ENCODE assay signal across 1 cellular context in the genomic region with DNA sequence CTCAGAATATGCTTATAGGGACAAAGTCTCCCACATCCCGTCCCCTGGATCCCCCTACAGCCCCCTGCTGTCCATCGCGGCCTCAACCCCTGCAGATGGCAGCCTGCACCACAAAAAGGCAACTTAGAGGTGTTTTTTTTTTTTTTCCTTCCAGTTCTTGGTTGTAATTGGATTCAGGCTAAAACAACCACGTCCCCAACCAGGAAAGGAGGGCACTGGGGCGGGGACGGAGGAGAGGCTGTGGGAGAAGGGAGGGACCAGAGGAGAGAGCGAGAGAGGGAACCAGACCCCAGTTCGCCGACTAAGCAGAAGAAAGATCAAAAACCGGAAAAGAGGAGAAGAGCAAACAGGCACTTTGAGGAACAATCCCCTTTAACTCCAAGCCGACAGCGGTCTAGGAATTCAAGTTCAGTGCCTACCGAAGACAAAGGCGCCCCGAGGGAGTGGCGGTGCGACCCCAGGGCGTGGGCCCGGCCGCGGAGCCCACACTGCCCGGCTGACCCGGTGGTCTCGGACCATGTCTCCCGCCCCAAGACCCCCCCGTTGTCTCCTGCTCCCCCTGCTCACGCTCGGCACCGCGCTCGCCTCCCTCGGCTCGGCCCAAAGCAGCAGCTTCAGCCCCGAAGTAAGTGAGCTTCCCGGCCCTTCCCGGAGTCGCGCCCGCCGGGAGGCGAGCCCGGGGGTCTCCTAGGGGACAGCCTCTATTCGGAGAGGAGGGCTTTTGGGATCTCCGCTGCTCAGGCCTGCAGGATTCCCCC.
A peak's percentile ranks its signal among the peaks of the same experiment; 100 is the strongest.
TF ChIP-seq lines count a peak whose summit lies in the region.

A gene (plus strand): TSS at position 285 of the 758 bp plus-strand sequence. CDS start 233 bp downstream, at position 518.

TF ChIP-seq in HepG2, 621 proteins besides CTCF, POLR2A, EP300 and RAD21 (continued from another document and continues in another):
- TF ChIP-seq, protein P1, sequence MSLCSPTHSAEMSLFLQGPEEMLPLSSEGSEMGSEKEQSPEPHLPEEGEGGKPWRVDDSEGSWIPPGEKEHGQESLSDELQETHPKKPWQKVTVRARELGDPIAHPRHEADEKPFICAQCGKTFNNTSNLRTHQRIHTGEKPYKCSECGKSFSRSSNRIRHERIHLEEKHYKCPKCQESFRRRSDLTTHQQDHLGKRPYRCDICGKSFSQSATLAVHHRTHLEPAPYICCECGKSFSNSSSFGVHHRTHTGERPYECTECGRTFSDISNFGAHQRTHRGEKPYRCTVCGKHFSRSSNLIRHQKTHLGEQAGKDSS (CRISPR knock-in tag; IDR thresholded peaks at IDR 0.05; ENCODE audit: borderline replicate concordance, low read depth): no peak
- TF ChIP-seq, protein P2, sequence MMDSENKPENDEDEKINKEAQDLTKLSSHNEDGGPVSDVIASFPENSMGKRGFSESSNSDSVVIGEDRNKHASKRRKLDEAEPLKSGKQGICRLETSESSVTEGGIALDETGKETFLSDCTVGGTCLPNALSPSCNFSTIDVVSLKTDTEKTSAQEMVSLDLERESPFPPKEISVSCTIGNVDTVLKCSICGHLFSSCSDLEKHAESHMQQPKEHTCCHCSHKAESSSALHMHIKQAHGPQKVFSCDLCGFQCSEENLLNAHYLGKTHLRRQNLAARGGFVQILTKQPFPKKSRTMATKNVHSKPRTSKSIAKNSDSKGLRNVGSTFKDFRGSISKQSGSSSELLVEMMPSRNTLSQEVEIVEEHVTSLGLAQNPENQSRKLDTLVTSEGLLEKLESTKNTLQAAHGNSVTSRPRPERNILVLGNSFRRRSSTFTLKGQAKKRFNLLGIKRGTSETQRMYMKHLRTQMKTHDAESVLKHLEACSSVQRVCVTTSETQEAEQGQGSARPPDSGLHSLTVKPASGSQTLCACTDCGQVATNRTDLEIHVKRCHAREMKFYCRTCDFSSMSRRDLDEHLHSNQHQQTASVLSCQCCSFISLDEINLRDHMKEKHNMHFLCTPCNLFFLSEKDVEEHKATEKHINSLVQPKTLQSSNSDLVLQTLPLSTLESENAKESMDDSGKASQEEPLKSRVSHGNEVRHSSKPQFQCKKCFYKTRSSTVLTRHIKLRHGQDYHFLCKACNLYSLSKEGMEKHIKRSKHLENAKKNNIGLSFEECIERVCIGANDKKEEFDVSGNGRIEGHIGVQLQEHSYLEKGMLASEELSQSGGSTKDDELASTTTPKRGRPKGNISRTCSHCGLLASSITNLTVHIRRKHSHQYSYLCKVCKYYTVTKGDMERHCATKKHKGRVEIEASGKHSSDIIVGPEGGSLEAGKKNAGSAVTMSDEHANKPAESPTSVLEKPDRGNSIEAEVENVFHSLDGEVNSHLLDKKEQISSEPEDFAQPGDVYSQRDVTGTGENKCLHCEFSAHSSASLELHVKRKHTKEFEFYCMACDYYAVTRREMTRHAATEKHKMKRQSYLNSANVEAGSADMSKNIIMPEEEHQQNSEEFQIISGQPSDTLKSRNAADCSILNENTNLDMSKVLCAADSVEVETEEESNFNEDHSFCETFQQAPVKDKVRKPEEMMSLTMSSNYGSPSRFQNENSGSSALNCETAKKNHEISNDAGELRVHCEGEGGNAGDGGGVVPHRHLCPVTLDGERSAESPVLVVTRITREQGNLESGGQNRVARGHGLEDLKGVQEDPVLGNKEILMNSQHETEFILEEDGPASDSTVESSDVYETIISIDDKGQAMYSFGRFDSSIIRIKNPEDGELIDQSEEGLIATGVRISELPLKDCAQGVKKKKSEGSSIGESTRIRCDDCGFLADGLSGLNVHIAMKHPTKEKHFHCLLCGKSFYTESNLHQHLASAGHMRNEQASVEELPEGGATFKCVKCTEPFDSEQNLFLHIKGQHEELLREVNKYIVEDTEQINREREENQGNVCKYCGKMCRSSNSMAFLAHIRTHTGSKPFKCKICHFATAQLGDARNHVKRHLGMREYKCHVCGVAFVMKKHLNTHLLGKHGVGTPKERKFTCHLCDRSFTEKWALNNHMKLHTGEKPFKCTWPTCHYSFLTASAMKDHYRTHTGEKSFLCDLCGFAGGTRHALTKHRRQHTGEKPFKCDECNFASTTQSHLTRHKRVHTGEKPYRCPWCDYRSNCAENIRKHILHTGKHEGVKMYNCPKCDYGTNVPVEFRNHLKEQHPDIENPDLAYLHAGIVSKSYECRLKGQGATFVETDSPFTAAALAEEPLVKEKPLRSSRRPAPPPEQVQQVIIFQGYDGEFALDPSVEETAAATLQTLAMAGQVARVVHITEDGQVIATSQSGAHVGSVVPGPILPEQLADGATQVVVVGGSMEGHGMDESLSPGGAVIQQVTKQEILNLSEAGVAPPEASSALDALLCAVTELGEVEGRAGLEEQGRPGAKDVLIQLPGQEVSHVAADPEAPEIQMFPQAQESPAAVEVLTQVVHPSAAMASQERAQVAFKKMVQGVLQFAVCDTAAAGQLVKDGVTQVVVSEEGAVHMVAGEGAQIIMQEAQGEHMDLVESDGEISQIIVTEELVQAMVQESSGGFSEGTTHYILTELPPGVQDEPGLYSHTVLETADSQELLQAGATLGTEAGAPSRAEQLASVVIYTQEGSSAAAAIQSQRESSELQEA (CRISPR knock-in tag; IDR thresholded peaks at IDR 0.05; ENCODE audit: not compliant biosample characterization): no peak
- TF ChIP-seq MED8 (CRISPR knock-in tag; IDR thresholded peaks at IDR 0.05; ENCODE audit: insufficient replicate concordance) (no peak), CAMTA2 (CRISPR knock-in tag; IDR thresholded peaks at IDR 0.05; ENCODE audit: borderline replicate concordance) (peak; percentile 73; the same call in 1 of the 2 replicates), RFX3 (CRISPR knock-in tag; IDR thresholded peaks at IDR 0.05) (no peak), ELF1 (CRISPR knock-in tag; IDR thresholded peaks at IDR 0.05) (no peak; the same call in 1 of the 2 replicates), ZKSCAN8 (CRISPR knock-in tag; IDR thresholded peaks at IDR 0.05; ENCODE audit: borderline replicate concordance) (no peak), RBAK (CRISPR knock-in tag; IDR thresholded peaks at IDR 0.05) (peak; percentile 59; the same call in 1 of the 2 replicates), FIP1L1 (IDR thresholded peaks at IDR 0.05; ENCODE audit: borderline replicate concordance, insufficient read depth, low read depth, low read length) (no peak), NFIC (IDR thresholded peaks at IDR 0.05; ENCODE audit: low read length) (no peak), SMC3 (IDR thresholded peaks at IDR 0.05; ENCODE audit: low read length) (no peak), ZNF598 (CRISPR knock-in tag; IDR thresholded peaks at IDR 0.05; ENCODE audit: borderline replicate concordance) (no peak; the same call in 1 of the 2 replicates), ZNF839 (CRISPR knock-in tag; IDR thresholded peaks at IDR 0.05; ENCODE audit: borderline replicate concordance) (0 out of 2 replicates have a peak, but pooled peaks have one; percentile 63), SOX6 (IDR thresholded peaks at IDR 0.05) (no peak), SOX6 (CRISPR knock-in tag; IDR thresholded peaks at IDR 0.05) (no peak), CBX2 (IDR thresholded peaks at IDR 0.05; ENCODE audit: low read depth, low read length) (no peak), CBX2 (CRISPR knock-in tag; IDR thresholded peaks at IDR 0.05; ENCODE audit: low read depth) (no peak), KDM1A (CRISPR knock-in tag; IDR thresholded peaks at IDR 0.05) (no peak), SRY (CRISPR knock-in tag; IDR thresholded peaks at IDR 0.05) (no peak), STAG1 (CRISPR knock-in tag; IDR thresholded peaks at IDR 0.05) (no peak; the same call in 1 of the 2 replicates), ZNF274 (CRISPR knock-in tag; IDR thresholded peaks at IDR 0.05) (no peak), RARA (CRISPR knock-in tag; IDR thresholded peaks at IDR 0.05) (no peak), FOXJ3 (CRISPR knock-in tag; IDR thresholded peaks at IDR 0.05; ENCODE audit: borderline replicate concordance) (0 out of 2 replicates have a peak, but pooled peaks have one; percentile 16), PHF20 (CRISPR knock-in tag; IDR thresholded peaks at IDR 0.05) (no peak), ELF3 (CRISPR knock-in tag; IDR thresholded peaks at IDR 0.05) (no peak), ERF (CRISPR knock-in tag; IDR thresholded peaks at IDR 0.05) (no peak), ZMYM4 (CRISPR knock-in tag; IDR thresholded peaks at IDR 0.05) (no peak), ZNF331 (CRISPR knock-in tag; IDR thresholded peaks at IDR 0.05) (no peak), ZNF234 (CRISPR knock-in tag; conservative IDR thresholded peaks at IDR 0.05) (no peak), HNRNPLL (IDR thresholded peaks at IDR 0.05; ENCODE audit: low read depth, low read length, poor library complexity, severe bottlenecking) (no peak), ZNF891 (CRISPR knock-in tag; IDR thresholded peaks at IDR 0.05) (no peak; the same call in 1 of the 2 replicates), ZNF24 (IDR thresholded peaks at IDR 0.05) (no peak)
- TF ChIP-seq, protein P3, sequence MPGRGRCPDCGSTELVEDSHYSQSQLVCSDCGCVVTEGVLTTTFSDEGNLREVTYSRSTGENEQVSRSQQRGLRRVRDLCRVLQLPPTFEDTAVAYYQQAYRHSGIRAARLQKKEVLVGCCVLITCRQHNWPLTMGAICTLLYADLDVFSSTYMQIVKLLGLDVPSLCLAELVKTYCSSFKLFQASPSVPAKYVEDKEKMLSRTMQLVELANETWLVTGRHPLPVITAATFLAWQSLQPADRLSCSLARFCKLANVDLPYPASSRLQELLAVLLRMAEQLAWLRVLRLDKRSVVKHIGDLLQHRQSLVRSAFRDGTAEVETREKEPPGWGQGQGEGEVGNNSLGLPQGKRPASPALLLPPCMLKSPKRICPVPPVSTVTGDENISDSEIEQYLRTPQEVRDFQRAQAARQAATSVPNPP (CRISPR knock-in tag; IDR thresholded peaks at IDR 0.05): no peak; the same call in 1 of the 2 replicates
- TF ChIP-seq, protein P4, sequence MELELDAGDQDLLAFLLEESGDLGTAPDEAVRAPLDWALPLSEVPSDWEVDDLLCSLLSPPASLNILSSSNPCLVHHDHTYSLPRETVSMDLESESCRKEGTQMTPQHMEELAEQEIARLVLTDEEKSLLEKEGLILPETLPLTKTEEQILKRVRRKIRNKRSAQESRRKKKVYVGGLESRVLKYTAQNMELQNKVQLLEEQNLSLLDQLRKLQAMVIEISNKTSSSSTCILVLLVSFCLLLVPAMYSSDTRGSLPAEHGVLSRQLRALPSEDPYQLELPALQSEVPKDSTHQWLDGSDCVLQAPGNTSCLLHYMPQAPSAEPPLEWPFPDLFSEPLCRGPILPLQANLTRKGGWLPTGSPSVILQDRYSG (CRISPR knock-in tag; IDR thresholded peaks at IDR 0.05): peak; percentile 53; the same call in 1 of the 2 replicates
- TF ChIP-seq, protein P5, sequence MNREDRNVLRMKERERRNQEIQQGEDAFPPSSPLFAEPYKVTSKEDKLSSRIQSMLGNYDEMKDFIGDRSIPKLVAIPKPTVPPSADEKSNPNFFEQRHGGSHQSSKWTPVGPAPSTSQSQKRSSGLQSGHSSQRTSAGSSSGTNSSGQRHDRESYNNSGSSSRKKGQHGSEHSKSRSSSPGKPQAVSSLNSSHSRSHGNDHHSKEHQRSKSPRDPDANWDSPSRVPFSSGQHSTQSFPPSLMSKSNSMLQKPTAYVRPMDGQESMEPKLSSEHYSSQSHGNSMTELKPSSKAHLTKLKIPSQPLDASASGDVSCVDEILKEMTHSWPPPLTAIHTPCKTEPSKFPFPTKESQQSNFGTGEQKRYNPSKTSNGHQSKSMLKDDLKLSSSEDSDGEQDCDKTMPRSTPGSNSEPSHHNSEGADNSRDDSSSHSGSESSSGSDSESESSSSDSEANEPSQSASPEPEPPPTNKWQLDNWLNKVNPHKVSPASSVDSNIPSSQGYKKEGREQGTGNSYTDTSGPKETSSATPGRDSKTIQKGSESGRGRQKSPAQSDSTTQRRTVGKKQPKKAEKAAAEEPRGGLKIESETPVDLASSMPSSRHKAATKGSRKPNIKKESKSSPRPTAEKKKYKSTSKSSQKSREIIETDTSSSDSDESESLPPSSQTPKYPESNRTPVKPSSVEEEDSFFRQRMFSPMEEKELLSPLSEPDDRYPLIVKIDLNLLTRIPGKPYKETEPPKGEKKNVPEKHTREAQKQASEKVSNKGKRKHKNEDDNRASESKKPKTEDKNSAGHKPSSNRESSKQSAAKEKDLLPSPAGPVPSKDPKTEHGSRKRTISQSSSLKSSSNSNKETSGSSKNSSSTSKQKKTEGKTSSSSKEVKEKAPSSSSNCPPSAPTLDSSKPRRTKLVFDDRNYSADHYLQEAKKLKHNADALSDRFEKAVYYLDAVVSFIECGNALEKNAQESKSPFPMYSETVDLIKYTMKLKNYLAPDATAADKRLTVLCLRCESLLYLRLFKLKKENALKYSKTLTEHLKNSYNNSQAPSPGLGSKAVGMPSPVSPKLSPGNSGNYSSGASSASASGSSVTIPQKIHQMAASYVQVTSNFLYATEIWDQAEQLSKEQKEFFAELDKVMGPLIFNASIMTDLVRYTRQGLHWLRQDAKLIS (CRISPR knock-in tag; IDR thresholded peaks at IDR 0.05): no peak
- TF ChIP-seq, protein P6, sequence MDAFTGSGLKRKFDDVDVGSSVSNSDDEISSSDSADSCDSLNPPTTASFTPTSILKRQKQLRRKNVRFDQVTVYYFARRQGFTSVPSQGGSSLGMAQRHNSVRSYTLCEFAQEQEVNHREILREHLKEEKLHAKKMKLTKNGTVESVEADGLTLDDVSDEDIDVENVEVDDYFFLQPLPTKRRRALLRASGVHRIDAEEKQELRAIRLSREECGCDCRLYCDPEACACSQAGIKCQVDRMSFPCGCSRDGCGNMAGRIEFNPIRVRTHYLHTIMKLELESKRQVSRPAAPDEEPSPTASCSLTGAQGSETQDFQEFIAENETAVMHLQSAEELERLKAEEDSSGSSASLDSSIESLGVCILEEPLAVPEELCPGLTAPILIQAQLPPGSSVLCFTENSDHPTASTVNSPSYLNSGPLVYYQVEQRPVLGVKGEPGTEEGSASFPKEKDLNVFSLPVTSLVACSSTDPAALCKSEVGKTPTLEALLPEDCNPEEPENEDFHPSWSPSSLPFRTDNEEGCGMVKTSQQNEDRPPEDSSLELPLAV (CRISPR knock-in tag; conservative IDR thresholded peaks at IDR 0.05; ENCODE audit: low read depth): no peak
- TF ChIP-seq, protein P7, sequence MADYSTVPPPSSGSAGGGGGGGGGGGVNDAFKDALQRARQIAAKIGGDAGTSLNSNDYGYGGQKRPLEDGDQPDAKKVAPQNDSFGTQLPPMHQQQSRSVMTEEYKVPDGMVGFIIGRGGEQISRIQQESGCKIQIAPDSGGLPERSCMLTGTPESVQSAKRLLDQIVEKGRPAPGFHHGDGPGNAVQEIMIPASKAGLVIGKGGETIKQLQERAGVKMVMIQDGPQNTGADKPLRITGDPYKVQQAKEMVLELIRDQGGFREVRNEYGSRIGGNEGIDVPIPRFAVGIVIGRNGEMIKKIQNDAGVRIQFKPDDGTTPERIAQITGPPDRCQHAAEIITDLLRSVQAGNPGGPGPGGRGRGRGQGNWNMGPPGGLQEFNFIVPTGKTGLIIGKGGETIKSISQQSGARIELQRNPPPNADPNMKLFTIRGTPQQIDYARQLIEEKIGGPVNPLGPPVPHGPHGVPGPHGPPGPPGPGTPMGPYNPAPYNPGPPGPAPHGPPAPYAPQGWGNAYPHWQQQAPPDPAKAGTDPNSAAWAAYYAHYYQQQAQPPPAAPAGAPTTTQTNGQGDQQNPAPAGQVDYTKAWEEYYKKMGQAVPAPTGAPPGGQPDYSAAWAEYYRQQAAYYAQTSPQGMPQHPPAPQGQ (CRISPR knock-in tag; IDR thresholded peaks at IDR 0.05; ENCODE audit: borderline replicate concordance): no peak
